Comparison of ENCODE assay signal across 8 cellular contexts in the genomic region with DNA sequence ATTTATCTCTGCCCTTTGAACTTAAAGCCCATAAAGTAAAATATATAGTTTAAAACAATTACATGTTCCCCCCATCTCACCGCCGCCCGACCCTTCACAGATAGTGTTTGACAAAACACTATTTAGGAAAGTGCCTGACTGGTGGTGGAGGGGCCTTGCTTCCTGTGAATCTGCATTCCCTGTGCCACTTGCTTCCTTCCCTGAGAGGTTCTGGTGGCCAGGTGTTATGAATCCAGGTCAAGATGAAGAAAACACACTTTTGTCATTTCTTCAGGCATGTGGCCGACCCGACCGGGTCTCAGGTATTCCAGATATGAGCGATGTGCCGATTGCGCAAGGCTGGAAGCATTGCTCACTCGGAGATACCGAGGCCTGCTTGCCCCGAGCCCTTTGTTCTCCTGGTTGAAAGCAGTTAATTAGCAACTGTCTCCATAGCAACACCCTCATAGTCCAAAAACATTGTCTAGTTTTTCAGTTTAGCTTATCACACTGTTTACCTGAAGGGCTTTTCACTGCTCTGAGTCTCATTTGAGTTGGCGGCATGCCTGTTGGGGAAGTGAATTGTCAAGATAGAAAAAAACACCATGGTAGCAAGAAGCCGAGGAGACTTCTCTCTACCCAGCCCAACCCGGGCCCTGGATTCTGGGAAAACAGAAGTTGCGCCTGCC.
DNase-seq lines count a peak whose midpoint lies in the region; ATAC-seq and TF ChIP-seq lines count a peak whose summit lies in the region.

No MANE protein-coding gene starts in this region.

- no peak for TF ChIP-seq CTCF in VCaP (conservative IDR thresholded peaks at IDR 0.05)

- H3K4me3 ChIP-seq in iPS-20b (ENCODE audit: low read length), result no peak overlapping the region
- H3K4me3 ChIP-seq in subcutaneous abdominal adipose tissue (ENCODE audit: low read depth in 1 of 5, low read length in 5 of 5), result no peak overlapping the region

- H3K27ac ChIP-seq in VCaP, result peak overlapping the region; percentile 92
- peak overlapping the region; percentile 8 for H3K27ac ChIP-seq in iPS-20b (ENCODE audit: low read length)
- peak overlapping the region; percentile 12 for H3K27ac ChIP-seq in subcutaneous abdominal adipose tissue (ENCODE audit: low read depth, low read length)

- DNase-seq in A172 (ENCODE audit: low spot score) (peak; percentile 94), LoVo (ENCODE audit: low spot score) (peak; percentile 98), T-helper 1 cell (no peak)
- DNase-seq in activated T-cell treated with anti-CD3 and anti-CD28 coated beads, Interleukin-2, amount 50 U/mL, for 48 hours, result no peak

- no peaks in the 10 kb centered on the region for H3K36me3 ChIP-seq in iPS-20b (ENCODE audit: insufficient read depth, low read depth, low read length)
- H3K36me3 ChIP-seq in subcutaneous abdominal adipose tissue (ENCODE audit: control insufficient read depth in 5 of 5, insufficient read depth in 5 of 5, low read length in 5 of 5), result peaks cover 0 to 3% (median 0%) of the 10 kb centered on the region in 5 donors

- H3K27me3 ChIP-seq in iPS-20b (ENCODE audit: insufficient read depth, low read length), result no peaks in the 10 kb centered on the region
- H3K27me3 ChIP-seq in subcutaneous abdominal adipose tissue (ENCODE audit: control insufficient read depth in 5 of 5, insufficient read depth in 4 of 5, low read length in 5 of 5), result no peaks in the 10 kb centered on the region

- H3K9me3 ChIP-seq in iPS-20b (ENCODE audit: insufficient read depth, low read depth, low read length) (no peaks in the 10 kb centered on the region), subcutaneous abdominal adipose tissue (ENCODE audit: control insufficient read depth in 5 of 5, low read length in 5 of 5) (no peaks in the 10 kb centered on the region)

- H3K4me1 ChIP-seq in iPS-20b (ENCODE audit: insufficient read depth, low read length) (peaks cover 73% of the 10 kb centered on the region), subcutaneous abdominal adipose tissue (ENCODE audit: control insufficient read depth in 5 of 5, insufficient read depth in 5 of 5, low read length in 5 of 5) (peaks cover 0 to 22% (median 9%) of the 10 kb centered on the region in 5 donors)

- no peak for ATAC-seq in GM21360 (IDR thresholded peaks at IDR 0.05; ENCODE audit: unreplicated experiment)

- peak overlapping the region; percentile 35; the same call in 1 of the 2 replicates for H3K9ac ChIP-seq in iPS-20b (ENCODE audit: low read depth, low read length)
- no peak overlapping the region for H3K9ac ChIP-seq in subcutaneous abdominal adipose tissue (ENCODE audit: low read length in 5 of 5)

Comparison
In these comparisons a context has a peak if more than half of its experiments do, and no peak if none do; other contexts are left out.
1. DNase-seq: peak in A172 (single experiment) and LoVo (single experiment); none in T-helper 1 cell (0 of 5) and activated T-cell treated with anti-CD3 and anti-CD28 coated beads, Interleukin-2, amount 50 U/mL, for 48 hours (0 of 2).
2. H3K27ac ChIP-seq: peak in every context shown above with its lines; median percentile 92 in VCaP; 12 in subcutaneous abdominal adipose tissue; 8 in iPS-20b.